ENCODE assay signal across 16 cellular contexts in the genomic region with DNA sequence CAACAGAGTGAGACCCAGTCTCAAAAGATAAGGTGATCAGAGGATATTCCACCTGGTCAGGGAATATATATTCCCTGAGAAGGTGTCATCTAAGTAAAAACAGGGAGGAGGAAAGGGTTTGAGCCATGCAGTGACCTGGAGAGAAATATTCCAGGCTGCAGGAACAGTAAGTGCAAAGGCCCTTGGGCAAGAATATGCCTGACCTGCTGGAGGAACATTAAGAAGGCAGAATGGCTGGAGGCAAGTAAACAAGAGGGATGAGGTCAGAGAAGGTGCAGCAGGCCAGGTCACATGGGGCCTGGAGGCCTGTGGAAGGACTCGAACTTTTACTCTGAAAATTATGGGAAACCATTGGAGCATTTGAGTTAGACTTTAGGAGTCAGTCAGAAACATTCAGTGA. TPM values are rescaled to one million over a fixed set of nuclear protein-coding genes. Genes with fewer than 3 reads are reported as not detected.
DNase-seq lines count a peak whose midpoint lies in the region; ATAC-seq, FAIRE-seq and TF ChIP-seq lines count a peak whose summit lies in the region.
"Had no signal": no experiment of that assay in that cellular context is flagged by ENCODE, and none has a peak within 500 bp of the region (broad histone marks: within the 10 kb centered on the region; RNA-seq: fewer than 3 reads in every experiment).

No MANE protein-coding gene starts in this region.

- H3K4me1 Mint-ChIP-seq in activated CD4-positive, alpha-beta T cell treated with anti-CD3 and anti-CD28 coated beads, Interleukin-2, amount 10 ng/mL, durations not matched to agents 7 days and 5 days = peaks cover 77% of the 10 kb centered on the region
- peaks cover 75% of the 10 kb centered on the region for H3K4me1 Mint-ChIP-seq in central memory CD8-positive, alpha-beta T cell

- no peaks in the 10 kb centered on the region for H3K9me3 Mint-ChIP-seq in activated CD4-positive, alpha-beta T cell treated with anti-CD3 and anti-CD28 coated beads, Interleukin-2, amount 10 ng/mL, durations not matched to agents 7 days and 5 days
- H3K9me3 Mint-ChIP-seq in central memory CD8-positive, alpha-beta T cell = no peaks in the 10 kb centered on the region

- H3K27me3 Mint-ChIP-seq in activated CD4-positive, alpha-beta T cell treated with anti-CD3 and anti-CD28 coated beads, Interleukin-2, amount 10 ng/mL, durations not matched to agents 7 days and 5 days = no peaks in the 10 kb centered on the region
- no peaks in the 10 kb centered on the region for H3K27me3 Mint-ChIP-seq in central memory CD8-positive, alpha-beta T cell

- DNase-seq in activated CD4-positive, alpha-beta T cell treated with anti-CD3 and anti-CD28 coated beads, Interleukin-2, amount 10 ng/mL, durations not matched to agents 7 days and 5 days = no peak
- DNase-seq in activated CD4-positive, alpha-beta T cell treated with anti-CD3 and anti-CD28 coated beads, Interleukin-2, amount 50 U/mL, for 1 hour = no peak
- DNase-seq in M059J (ENCODE audit: low read depth) (peak; percentile 34), renal cortical epithelial cell (ENCODE audit: low read depth) (peak; percentile 15), GM12892 (ENCODE audit: insufficient read length) (no peak)
- no peak for DNase-seq in central memory CD8-positive, alpha-beta T cell (ENCODE audit: low spot score in 2 of 2)
- no peak for DNase-seq in stimulated activated naive CD4-positive, alpha-beta T cell (lab: John Stamatoyannopoulos, UW)
- DNase-seq: COR-L47, NCI-H2029 treated with DMSO at 0.1 percent for 48 hours, NCI-H526, PC-9, psoas muscle, SK-N-SH, WERI-Rb-1 had no signal

- peak overlapping the region; percentile 96 for H3K27ac Mint-ChIP-seq in activated CD4-positive, alpha-beta T cell treated with anti-CD3 and anti-CD28 coated beads, Interleukin-2, amount 10 ng/mL, durations not matched to agents 7 days and 5 days
- peak overlapping the region; percentile 90 for H3K27ac Mint-ChIP-seq in central memory CD8-positive, alpha-beta T cell (ENCODE audit: low read depth)

- ATAC-seq in central memory CD8-positive, alpha-beta T cell (replicated peaks; ENCODE audit: extremely low read depth, poor library complexity, severe bottlenecking) = no peak
- no peak for ATAC-seq in GM21423 (IDR thresholded peaks at IDR 0.05; ENCODE audit: unreplicated experiment)
- ATAC-seq: psoas muscle had no signal

- no peak for TF ChIP-seq POLR2A in GM12892 (IDR thresholded peaks at IDR 0.05; ENCODE audit: low read depth, low read length)

- FAIRE-seq in GM12892 (lab: Jason Lieb, UNC) = no peak
- FAIRE-seq: A549 had no signal

- CTCF ChIA-PET in activated CD4-positive, alpha-beta T cell treated with anti-CD3 and anti-CD28 coated beads, Interleukin-2, amount 10 ng/mL, durations not matched to agents 7 days and 5 days (lab: Charles Lee) = interaction anchor here (0.9 to 1.9 kb wide), 6 partner anchors 21 to 167 kb away, joined by 3 to 6 read pairs (median 3); partner anchors contain the start of gene RPL10A

- peak overlapping the region; percentile 85 for H3K4me3 Mint-ChIP-seq in activated CD4-positive, alpha-beta T cell treated with anti-CD3 and anti-CD28 coated beads, Interleukin-2, amount 10 ng/mL, durations not matched to agents 7 days and 5 days
- peak overlapping the region; percentile 86 for H3K4me3 Mint-ChIP-seq in central memory CD8-positive, alpha-beta T cell

- POLR2A ChIA-PET in activated CD4-positive, alpha-beta T cell treated with anti-CD3 and anti-CD28 coated beads, Interleukin-2, amount 10 ng/mL, durations not matched to agents 7 days and 5 days (lab: Charles Lee) = no interaction called here

- H3K36me3 Mint-ChIP-seq in activated CD4-positive, alpha-beta T cell treated with anti-CD3 and anti-CD28 coated beads, Interleukin-2, amount 10 ng/mL, durations not matched to agents 7 days and 5 days (ENCODE audit: low read depth) = peaks cover 72% of the 10 kb centered on the region
- peaks cover 53% of the 10 kb centered on the region for H3K36me3 Mint-ChIP-seq in central memory CD8-positive, alpha-beta T cell (ENCODE audit: insufficient read depth)

RNA-seq across cellular contexts. Expression of gene DEF6, which starts 6.7 kb away (rescaled TPM):
- 100 to 1,000 TPM; 186 to 219 TPM for total RNA-seq in activated CD4-positive, alpha-beta T cell treated with anti-CD3 and anti-CD28 coated beads, Interleukin-2, amount 10 ng/mL, durations not matched to agents 7 days and 5 days
- 0.44 and 0.57 TPM in 2 replicates for total RNA-seq in M059J (2014; rRNA removed; shearing (Covaris generic))
- 0.99 and 2.6 TPM in 2 replicates for total RNA-seq in renal cortical epithelial cell
- 24.1 TPM for polyA plus RNA-seq in GM12892 (2012; ENCODE audit: missing spikeins)

RNA-seq across cellular contexts. Expression of gene PPARD, which starts 38.1 kb away (rescaled TPM):
- 10 to 100 TPM; 24.4 to 25.8 TPM for total RNA-seq in activated CD4-positive, alpha-beta T cell treated with anti-CD3 and anti-CD28 coated beads, Interleukin-2, amount 10 ng/mL, durations not matched to agents 7 days and 5 days
- 12.5 and 22.7 TPM in 2 replicates for total RNA-seq in M059J (2014; rRNA removed; shearing (Covaris generic))
- total RNA-seq in renal cortical epithelial cell = 6.8 and 14.3 TPM in 2 replicates
- 7.0 TPM for polyA plus RNA-seq in GM12892 (2012; ENCODE audit: missing spikeins)

RNA-seq across cellular contexts. Expression of gene ZNF76, which starts 44.8 kb away (rescaled TPM):
- 10 to 100 TPM; 41.1 to 42.4 TPM for total RNA-seq in activated CD4-positive, alpha-beta T cell treated with anti-CD3 and anti-CD28 coated beads, Interleukin-2, amount 10 ng/mL, durations not matched to agents 7 days and 5 days
- total RNA-seq in M059J (2014; rRNA removed; shearing (Covaris generic)) = 12.5 and 20.8 TPM in 2 replicates
- 15.6 and 23.0 TPM in 2 replicates for total RNA-seq in renal cortical epithelial cell
- 21.7 TPM for polyA plus RNA-seq in GM12892 (2012; ENCODE audit: missing spikeins)

Comparison
In these comparisons a context has a peak if more than half of its experiments do, and no peak if none do; other contexts are left out.
1. DNase-seq: peak in M059J (single experiment) and renal cortical epithelial cell (single experiment); none in activated CD4-positive, alpha-beta T cell treated with anti-CD3 and anti-CD28 coated beads, Interleukin-2, amount 10 ng/mL, durations not matched to agents 7 days and 5 days (single experiment), activated CD4-positive, alpha-beta T cell treated with anti-CD3 and anti-CD28 coated beads, Interleukin-2, amount 50 U/mL, for 1 hour (single experiment), central memory CD8-positive, alpha-beta T cell (0 of 2), GM12892 (single experiment) and stimulated activated naive CD4-positive, alpha-beta T cell (0 of 6).
2. RNA of gene DEF6, which starts 6.7 kb away (total RNA-seq): 186 to 219 TPM in activated CD4-positive, alpha-beta T cell treated with anti-CD3 and anti-CD28 coated beads, Interleukin-2, amount 10 ng/mL, durations not matched to agents 7 days and 5 days; 0.99 to 2.6 TPM in renal cortical epithelial cell and 0.44 to 0.57 TPM in M059J; every median in the first group is over 10 times any median in the second.